14 cellular contexts compared by ENCODE assay signal in genomic region chr6:1068068-1068467, GRCh38.
"Had no signal": no experiment of that assay in that cellular context is flagged by ENCODE, and none has a peak within 500 bp of the region (broad histone marks: within the 10 kb centered on the region; RNA-seq: fewer than 3 reads in every experiment).

No MANE protein-coding gene starts in this region.

- H3K9ac ChIP-seq: parathyroid adenoma had no signal

- H3K27ac ChIP-seq: esophagus squamous epithelium, foreskin keratinocyte, heart left ventricle, parathyroid adenoma, stomach, vagina had no signal

- H2AFZ ChIP-seq: parathyroid adenoma had no signal

- H3K79me2 ChIP-seq: parathyroid adenoma had no signal

- DNase-seq: activated CD4-positive, alpha-beta T cell treated with anti-CD3 and anti-CD28 coated beads, Interleukin-2, amount 50 U/mL, for 4 hours; activated T-cell treated with anti-CD3 and anti-CD28 coated beads, Interleukin-2, amount 50 U/mL, for 1 hour; amniotic stem cell; esophagus squamous epithelium; foreskin keratinocyte; heart left ventricle; left ventricle myocardium superior; retina; stimulated activated CD4-positive, alpha-beta T cell treated with anti-CD3 and anti-CD28 coated beads, Interleukin-15, amount 100 ng/mL, for 24 hours; stimulated activated CD4-positive, alpha-beta T cell treated with anti-CD3 and anti-CD28 coated beads, Interleukin-4, amount 100 ng/mL, for 4 hours; stomach; T-helper 17 cell had no signal

- H3K4me1 ChIP-seq: foreskin keratinocyte, parathyroid adenoma had no signal

- H3K9me3 ChIP-seq: esophagus squamous epithelium, heart left ventricle, stomach, vagina had no signal

- H3K36me3 ChIP-seq: esophagus squamous epithelium, heart left ventricle, stomach, vagina had no signal

- H3K4me3 ChIP-seq: esophagus squamous epithelium, heart left ventricle, stomach, vagina had no signal

- H3K27me3 ChIP-seq: esophagus squamous epithelium, foreskin keratinocyte, stomach, vagina had no signal
